Comparison of ENCODE assay signal across 17 cellular contexts in the genomic region with DNA sequence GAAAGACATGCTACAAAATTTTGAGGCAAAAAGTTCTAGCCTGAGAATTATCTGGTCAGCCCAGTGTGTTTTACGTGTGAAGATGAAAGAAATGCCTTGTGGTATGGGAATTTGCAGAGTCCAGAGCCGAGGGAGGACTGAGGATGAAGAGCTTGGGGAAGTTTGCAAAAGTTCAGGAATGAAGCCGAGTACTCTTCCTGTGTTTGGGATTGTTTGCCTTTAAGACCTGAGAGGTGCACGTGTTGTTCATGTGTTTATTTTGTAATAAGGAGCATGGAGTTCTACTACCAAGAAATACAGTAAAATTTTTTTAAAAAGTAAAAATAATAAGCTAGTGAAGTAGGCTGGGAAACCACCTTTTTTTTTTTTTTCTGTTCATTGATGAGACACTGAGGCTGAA. TPM values are rescaled to one million over a fixed set of nuclear protein-coding genes. Genes with fewer than 3 reads are reported as not detected.
DNase-seq lines count a peak whose midpoint lies in the region; ATAC-seq, FAIRE-seq and TF ChIP-seq lines count a peak whose summit lies in the region.
"Had no signal": no experiment of that assay in that cellular context is flagged by ENCODE, and none has a peak within 500 bp of the region (broad histone marks: within the 10 kb centered on the region; RNA-seq: fewer than 3 reads in every experiment).

No MANE protein-coding gene starts in this region.

- peaks cover 83% of the 10 kb centered on the region for H3K4me1 ChIP-seq in mammary epithelial cell (ENCODE audit: insufficient read depth, low read length)
- H3K4me1 ChIP-seq in HepG2 (ENCODE audit: insufficient read depth, low read length), result peaks cover 9% of the 10 kb centered on the region; the same call in 1 of the 2 replicates
- H3K4me1 ChIP-seq in stomach smooth muscle (ENCODE audit: control insufficient read depth, insufficient read depth, low read length), result peaks cover 36% of the 10 kb centered on the region

- 16% methylated on average over 4 of the region's 4 CpGs for WGBS in mammary epithelial cell (ENCODE audit: low coverage, missing lambda C conversion rate)
- 10% methylated on average over 4 of the region's 4 CpGs for WGBS in HepG2 (ENCODE audit: low lambda C conversion rate)

- TF ChIP-seq EP300 in HepG2 (IDR thresholded peaks at IDR 0.05; ENCODE audit: low read depth in 2 of 2, low read length in 2 of 2) (no peak), HepG2 (CRISPR knock-in tag; IDR thresholded peaks at IDR 0.05; ENCODE audit: borderline replicate concordance) (no peak)

- H4K20me1 ChIP-seq in mammary epithelial cell (ENCODE audit: insufficient read depth, low read length), result no peaks in the 10 kb centered on the region
- H4K20me1 ChIP-seq in HepG2 (ENCODE audit: insufficient read depth, low read length), result no peaks in the 10 kb centered on the region

- POLR2A ChIA-PET in HepG2 (lab: Yijun Ruan, JAX), result no interaction called here

- peak overlapping the region; percentile 39 for H3K27ac Mint-ChIP-seq in osteocyte (ENCODE audit: unreplicated experiment)

- H2AFZ ChIP-seq in mammary epithelial cell (ENCODE audit: low read depth, low read length), result peak overlapping the region; percentile 23
- no peak overlapping the region for H2AFZ ChIP-seq in HepG2 (ENCODE audit: low read length)

- H3K27me3 Mint-ChIP-seq in osteocyte (ENCODE audit: unreplicated experiment), result no peaks in the 10 kb centered on the region

- no peak for TF ChIP-seq POLR2A in HepG2 (IDR thresholded peaks at IDR 0.05; ENCODE audit: insufficient read depth in 1 of 2, low read depth in 2 of 2, low read length in 2 of 2)

- H3K9me3 ChIP-seq in mammary epithelial cell (replicated peaks; ENCODE audit: insufficient read depth, low read length) (no peaks in the 10 kb centered on the region), HepG2 (ENCODE audit: low read length) (no peaks in the 10 kb centered on the region), stomach smooth muscle (ENCODE audit: control insufficient read depth in 2 of 2, low read length in 2 of 2) (no peaks in the 10 kb centered on the region)

- H3K27me3 ChIP-seq in mammary epithelial cell (ENCODE audit: insufficient read depth, low read length) (no peaks in the 10 kb centered on the region), HepG2 (ENCODE audit: control insufficient read depth in 1 of 2, insufficient read depth in 2 of 2, low read length in 2 of 2) (no peaks in the 10 kb centered on the region), stomach smooth muscle (ENCODE audit: control insufficient read depth in 1 of 2, insufficient read depth in 2 of 2, low read length in 2 of 2) (no peaks in the 10 kb centered on the region)

- TF ChIP-seq CTCF in mammary epithelial cell (conservative IDR thresholded peaks at IDR 0.05 in 1 of 2, IDR thresholded peaks at IDR 0.05 in 1 of 2; ENCODE audit: extremely low read depth in 1 of 2, insufficient read depth in 1 of 2, low read depth in 1 of 2, low read length in 2 of 2) (no peak), HepG2 (CRISPR knock-in tag; IDR thresholded peaks at IDR 0.05) (no peak), osteocyte (IDR thresholded peaks at IDR 0.05) (no peak)

- FAIRE-seq in HepG2 (lab: Jason Lieb, UNC), result no peak
- FAIRE-seq: H54 had no signal

- BruUV-seq in mammary epithelial cell (replicated peaks; lab: Mats Ljungman, UMichigan), result no TSS peak
- no TSS peak for BruUV-seq in HepG2 (replicated peaks; lab: Mats Ljungman, UMichigan)

- CTCF ChIA-PET in mammary epithelial cell (lab: Charles Lee; ENCODE audit: low non-redundant PET), result no interaction called here
- CTCF ChIA-PET in HepG2 (lab: Yijun Ruan, JAX; ENCODE audit: low intra/inter-chr PET ratio, low total read pairs), result no interaction called here

- peaks cover 13% of the 10 kb centered on the region for H3K36me3 Mint-ChIP-seq in osteocyte (ENCODE audit: unreplicated experiment)

- H3K9me3 Mint-ChIP-seq in osteocyte (ENCODE audit: unreplicated experiment), result peaks cover 3% of the 10 kb centered on the region

- DNase-seq in mammary epithelial cell (no peak), HepG2 (ENCODE audit: low spot score) (no peak), osteocyte (ENCODE audit: extremely low spot score, unreplicated experiment) (no peak), NCI-H510A (lab: John Stamatoyannopoulos, UW) (no peak)
- DNase-seq: ACHN, DND-41, IMR-90, NCI-H1417 treated with DMSO at 0.1 percent for 48 hours, NCI-H1930, NCI-H226, NCI-H524 treated with DMSO at 0.1 percent for 48 hours had no signal

- H3K36me3 ChIP-seq in mammary epithelial cell (ENCODE audit: insufficient read depth, low read length), result no peaks in the 10 kb centered on the region
- H3K36me3 ChIP-seq in HepG2 (replicated peaks in 1 of 2; ENCODE audit: control insufficient read depth in 1 of 2, insufficient read depth in 2 of 2, low read length in 2 of 2), result no peaks in the 10 kb centered on the region
- no peaks in the 10 kb centered on the region for H3K36me3 ChIP-seq in stomach smooth muscle (ENCODE audit: control insufficient read depth in 2 of 2, insufficient read depth in 2 of 2, low read length in 2 of 2)

- dilution Hi-C loops in mammary epithelial cell (cut with HindIII; ENCODE audit: low sequenced_read_pairs), result no loop called here

- H3K4me2 ChIP-seq in mammary epithelial cell (ENCODE audit: insufficient read depth, low read depth, low read length), result peak overlapping the region; percentile 32
- H3K4me2 ChIP-seq in HepG2 (ENCODE audit: low read depth, low read length), result no peak overlapping the region

- H3K4me1 Mint-ChIP-seq in osteocyte (ENCODE audit: unreplicated experiment), result peaks cover 42% of the 10 kb centered on the region

- no peak for TF ChIP-seq RAD21 in HepG2 (CRISPR knock-in tag; IDR thresholded peaks at IDR 0.05)

- ATAC-seq in HepG2 (no peak), HG02798 (IDR thresholded peaks at IDR 0.05; ENCODE audit: poor library complexity, unreplicated experiment) (no peak), GM19351 (IDR thresholded peaks at IDR 0.05; ENCODE audit: unreplicated experiment) (no peak)

- in situ Hi-C loops in mammary epithelial cell (cut with MboI; ENCODE audit: low sequenced_read_pairs in 2 of 2) (loop anchor here (25.0 kb wide), 2 partner anchors 517 to 558 kb away; no protein-coding TSS in a partner anchor), HepG2 (cut with HindIII; ENCODE audit: extremely low pct_ligation_motif_present, low pct_unique_long_range_greater_than_20kb) (loop anchor here (25.0 kb wide), 2 partner anchors 92 to 517 kb away; no protein-coding TSS in a partner anchor)

- no peak overlapping the region for H3K4me3 Mint-ChIP-seq in osteocyte (ENCODE audit: unreplicated experiment)

- peaks cover 65% of the 10 kb centered on the region for H3K79me2 ChIP-seq in mammary epithelial cell (ENCODE audit: insufficient read depth, low read length)
- no peaks in the 10 kb centered on the region for H3K79me2 ChIP-seq in HepG2 (ENCODE audit: insufficient read depth, low read length)

- intact Hi-C loops in mammary epithelial cell (cut with micrococcal nuclease), result loop anchor here (5.0 to 10.0 kb wide), 2 partner anchors 92 to 289 kb away; no protein-coding TSS in a partner anchor
- intact Hi-C loops in HepG2 (cut with micrococcal nuclease; ENCODE audit: unreplicated experiment), result loop anchor here (10.0 kb wide), 1 partner anchor 59 kb away; no protein-coding TSS in a partner anchor

- H3K9ac ChIP-seq in mammary epithelial cell (ENCODE audit: insufficient read depth, low read length), result no peak overlapping the region
- H3K9ac ChIP-seq in HepG2 (ENCODE audit: insufficient read depth, low read depth, low read length), result no peak overlapping the region
- no peak overlapping the region for H3K9ac ChIP-seq in stomach smooth muscle (ENCODE audit: low read length in 2 of 2)

- H3K27ac ChIP-seq in mammary epithelial cell (ENCODE audit: insufficient read depth, low read depth, low read length) (no peak overlapping the region), HepG2 (ENCODE audit: extremely low read length, insufficient read depth, low read length) (no peak overlapping the region), stomach smooth muscle (ENCODE audit: low read length) (peak overlapping the region; percentile 53)
- H3K27ac ChIP-seq: HL-60 had no signal

- no peak overlapping the region for H3K4me3 ChIP-seq in mammary epithelial cell (replicated peaks in 1 of 3; ENCODE audit: insufficient read depth in 1 of 3, low read depth in 2 of 3, low read length in 3 of 3)
- H3K4me3 ChIP-seq in HepG2 (replicated peaks in 1 of 3; ENCODE audit: insufficient read depth in 1 of 3, low read depth in 2 of 3, low read length in 3 of 3), result no peak overlapping the region
- no peak overlapping the region for H3K4me3 ChIP-seq in stomach smooth muscle (ENCODE audit: low read length in 2 of 2)

TF ChIP-seq in HepG2, 621 proteins besides CTCF, POLR2A, EP300 and RAD21:
- TF ChIP-seq ZNF577 (CRISPR knock-in tag; IDR thresholded peaks at IDR 0.05; ENCODE audit: borderline replicate concordance, low read depth) (no peak), ZNF263 (CRISPR knock-in tag; IDR thresholded peaks at IDR 0.05) (0 out of 2 replicates have a peak, but pooled peaks have one; percentile 37)

RNA-seq across cellular contexts. Expression of a gene that starts 14.8 kb away (rescaled TPM):
- 10 to 100 TPM; 23.2 to 34.7 TPM for total RNA-seq in mammary epithelial cell
- 7.4 TPM for polyA plus RNA-seq in mammary epithelial cell
- polyA minus RNA-seq in mammary epithelial cell, result 12.7 TPM
- total RNA-seq in HepG2 (2016; rRNA removed; fragmentation: Illumina TruSeq; extraction: Trizol), result 0.18 and 0.20 TPM in 2 replicates
- 2.5 and 2.7 TPM in 2 replicates for total RNA-seq in HepG2 (2016; cell fraction: cytosol; rRNA removed; fragmentation: Illumina TruSeq; extraction: Trizol; ENCODE audit: low read depth)
- total RNA-seq in HepG2 (2016; cell fraction: insoluble cytoplasmic fraction; rRNA removed; fragmentation: Illumina TruSeq; extraction: Trizol), result 0.15 and 0.16 TPM in 2 replicates
- 0.31 and 0.62 TPM in 2 replicates for total RNA-seq in HepG2 (2016; cell fraction: membrane; rRNA removed; fragmentation: Illumina TruSeq; extraction: Trizol)
- total RNA-seq in HepG2 (2016; cell fraction: nucleus; rRNA removed; fragmentation: Illumina TruSeq; extraction: Trizol), result 1.1 and 1.3 TPM in 2 replicates
- 0.65 and 0.73 TPM in 2 replicates for polyA plus RNA-seq in HepG2 (2011; rRNA removed)
- 0.20 and 0.42 TPM in 2 replicates for polyA plus RNA-seq in HepG2 (2011; cell fraction: cytosol; rRNA removed)
- 1.8 TPM in 2 replicates for polyA plus RNA-seq in HepG2 (2011; cell fraction: nucleus; rRNA removed)
- polyA plus RNA-seq in HepG2 (2012), result 0.93 and 2.0 TPM in 2 replicates
- not detected in 2 replicates for polyA plus RNA-seq in HepG2 (2016; cell fraction: cytosol; fragmentation: Illumina TruSeq; extraction: Trizol; ENCODE audit: low read depth)
- 0.05 and 0.09 TPM in 2 replicates for polyA plus RNA-seq in HepG2 (2016; cell fraction: insoluble cytoplasmic fraction; fragmentation: Illumina TruSeq; extraction: Trizol; ENCODE audit: low read depth)
- polyA plus RNA-seq in HepG2 (2016; cell fraction: membrane; fragmentation: Illumina TruSeq; extraction: Trizol; ENCODE audit: low read depth), result 0.08 TPM in 1 of 2 replicates, not detected in the other
- 0.08 and 0.32 TPM in 2 replicates for polyA plus RNA-seq in HepG2 (2016; cell fraction: nucleus; fragmentation: Illumina TruSeq; extraction: Trizol; ENCODE audit: insufficient read depth, low read depth)
- 2.0 and 2.9 TPM in 2 replicates for polyA minus RNA-seq in HepG2 (2011; rRNA and poly(A)+ RNA removed; ENCODE audit: low replicate concordance)
- 0.26 and 1.1 TPM in 2 replicates for polyA minus RNA-seq in HepG2 (2011; cell fraction: cytosol; rRNA and poly(A)+ RNA removed)
- polyA minus RNA-seq in HepG2 (2011; cell fraction: nucleus; rRNA and poly(A)+ RNA removed), result 6.8 and 10.6 TPM in 2 replicates
- 69.3 and 80.0 TPM in 2 replicates for total RNA-seq in osteocyte
- total RNA-seq: G401 had no signal

Comparison
In these comparisons a context has a peak if more than half of its experiments do, and no peak if none do; other contexts are left out.
1. RNA of a gene that starts 14.8 kb away (total RNA-seq): 69.3 to 80.0 TPM in osteocyte and 23.2 to 34.7 TPM in mammary epithelial cell; 0.15 to 2.7 TPM in HepG2; every median in the first group is over 4 times any median in the second.